8 cellular contexts compared by ENCODE assay signal in the genomic region with DNA sequence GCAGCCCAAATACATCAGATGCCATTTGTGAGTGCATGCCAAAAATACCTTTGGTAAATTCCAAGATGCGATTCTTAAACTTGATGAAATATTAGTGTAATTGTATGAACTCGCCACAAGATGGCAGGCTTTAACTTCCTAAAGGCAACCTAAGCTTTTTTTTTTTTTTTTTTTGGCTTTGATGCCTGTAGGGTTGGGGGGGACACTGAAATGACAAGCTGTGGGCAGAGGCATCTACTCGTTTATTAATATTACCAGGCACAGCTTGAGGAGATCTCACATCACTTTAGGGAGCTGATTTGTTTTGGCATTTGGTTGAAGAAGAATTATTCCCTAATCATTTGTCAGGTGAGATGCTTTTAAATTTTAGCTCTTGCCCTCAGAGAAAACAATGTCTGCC.
A peak's percentile ranks its signal among the peaks of the same experiment; 100 is the strongest.
DNase-seq lines count a peak whose midpoint lies in the region; ATAC-seq, FAIRE-seq and TF ChIP-seq lines count a peak whose summit lies in the region.

No MANE protein-coding gene starts in this region.

- intact Hi-C loops in cardiac septum (cut with DNase I): loop anchor here (5.0 kb wide), 1 partner anchor 38 kb away; no protein-coding TSS in a partner anchor

- DNase-seq in right atrium auricular region (ENCODE audit: low spot score) (no peak), cardiac septum (ENCODE audit: low spot score) (no peak), LHCN-M2 (ENCODE audit: low read depth) (peak; percentile 40), RCC 7860 (ENCODE audit: low spot score) (peak; percentile 11), nephron progenitor cell (peak; percentile 31)
- DNase-seq in effector memory CD4-positive, alpha-beta T cell: no peak

- H3K27ac ChIP-seq in right atrium auricular region: no peak overlapping the region
- no peak overlapping the region for H3K27ac ChIP-seq in effector memory CD4-positive, alpha-beta T cell (ENCODE audit: insufficient read depth, low read length, poor library complexity, severe bottlenecking)

- H3K27ac Mint-ChIP-seq in nephron progenitor cell: no peak overlapping the region

- no peaks in the 10 kb centered on the region for H3K4me1 ChIP-seq in right atrium auricular region
- no peaks in the 10 kb centered on the region for H3K4me1 ChIP-seq in effector memory CD4-positive, alpha-beta T cell (ENCODE audit: control insufficient read depth, insufficient read depth, low read length, poor library complexity, severe bottlenecking)

- H3K36me3 ChIP-seq in right atrium auricular region: no peaks in the 10 kb centered on the region
- no peaks in the 10 kb centered on the region for H3K36me3 ChIP-seq in effector memory CD4-positive, alpha-beta T cell (ENCODE audit: control insufficient read depth, insufficient read depth, low read length)

- peaks cover 7% of the 10 kb centered on the region for H3K27me3 Mint-ChIP-seq in nephron progenitor cell (ENCODE audit: low read depth, poor library complexity)

- H3K36me3 Mint-ChIP-seq in nephron progenitor cell (ENCODE audit: low read depth): no peaks in the 10 kb centered on the region

- FAIRE-seq in RCC 7860 (lab: Jason Lieb, UNC): no peak
- peak; percentile 53 for FAIRE-seq in endometrium (lab: Jason Lieb, UNC)

- ATAC-seq in GM19324 (IDR thresholded peaks at IDR 0.05; ENCODE audit: low FRiP score, unreplicated experiment): no peak

- peak overlapping the region; percentile 33 for H3K4me3 Mint-ChIP-seq in nephron progenitor cell

- no peaks in the 10 kb centered on the region for H3K9me3 ChIP-seq in right atrium auricular region
- no peaks in the 10 kb centered on the region for H3K9me3 ChIP-seq in effector memory CD4-positive, alpha-beta T cell (ENCODE audit: control insufficient read depth, low read length)

- H3K27me3 ChIP-seq in right atrium auricular region: no peaks in the 10 kb centered on the region
- no peaks in the 10 kb centered on the region for H3K27me3 ChIP-seq in effector memory CD4-positive, alpha-beta T cell (replicated peaks; ENCODE audit: control insufficient read depth, insufficient read depth, low read length, poor library complexity, severe bottlenecking)

- H3K4me1 Mint-ChIP-seq in nephron progenitor cell: peaks cover 32% of the 10 kb centered on the region

- no peak overlapping the region for H3K4me3 ChIP-seq in right atrium auricular region
- H3K4me3 ChIP-seq in effector memory CD4-positive, alpha-beta T cell (ENCODE audit: insufficient read depth, low read depth, low read length, poor library complexity, severe bottlenecking): no peak overlapping the region

- TF ChIP-seq CTCF in right atrium auricular region (IDR thresholded peaks at IDR 0.05) (peak; percentile 42 to 72), nephron progenitor cell (IDR thresholded peaks at IDR 0.05) (peak; percentile 69)

- H3K9me3 Mint-ChIP-seq in nephron progenitor cell: no peaks in the 10 kb centered on the region

Comparison
In these comparisons a context has a peak if more than half of its experiments do, and no peak if none do; other contexts are left out.
1. DNase-seq: peak in LHCN-M2 (single experiment), RCC 7860 (single experiment) and nephron progenitor cell (single experiment); none in right atrium auricular region (single experiment), cardiac septum (single experiment) and effector memory CD4-positive, alpha-beta T cell (0 of 3).